In genomic region chr12:116532986-116533342, GRCh38 we compare ENCODE assay signal across 1 cellular context.
A peak's percentile ranks its signal among the peaks of the same experiment; 100 is the strongest.
TF ChIP-seq lines count a peak whose summit lies in the region.

No MANE protein-coding gene starts in this region.

TF ChIP-seq in GM23338, 12 proteins besides CTCF, POLR2A, EP300 and RAD21 (continued from another document):
- 0 out of 2 replicates have a peak, but pooled peaks have one; percentile 7 for TF ChIP-seq ZNF462 (CRISPR knock-in tag; IDR thresholded peaks at IDR 0.05)
